In the genomic region with DNA sequence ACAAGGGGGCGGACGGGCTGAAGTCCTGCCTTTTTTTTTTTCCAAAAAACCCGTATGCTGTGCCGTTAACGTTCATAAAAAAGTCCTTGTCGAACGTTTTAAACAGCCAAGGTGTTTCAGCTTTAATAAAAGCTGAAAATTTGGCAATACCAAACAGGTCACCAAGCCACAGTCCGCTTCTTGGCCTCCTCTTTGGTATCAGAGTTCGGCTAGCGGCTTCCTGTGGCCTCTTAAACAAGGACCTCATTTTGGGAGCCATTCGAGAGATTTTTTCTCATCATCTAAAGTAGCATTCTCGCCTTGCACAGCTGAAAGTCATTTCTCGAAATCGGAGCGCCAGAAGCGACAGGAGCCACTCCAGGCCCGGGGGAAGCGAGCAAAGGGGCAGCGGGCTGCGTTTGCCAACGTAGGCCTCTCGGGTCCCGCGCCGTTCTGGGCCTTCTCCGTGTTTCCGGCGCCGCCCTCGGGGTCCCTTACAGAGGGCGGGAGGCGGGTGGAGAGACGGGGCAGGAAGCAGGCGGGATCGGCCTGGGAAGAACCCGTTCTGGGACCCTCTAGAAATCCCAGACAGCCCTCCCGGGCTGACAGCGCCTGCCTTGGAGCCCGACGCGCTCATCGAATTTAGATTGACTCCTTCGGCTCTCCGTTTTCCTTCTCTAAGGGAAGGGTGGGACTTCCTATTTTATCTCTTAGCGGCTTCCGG, we compare ENCODE assay signal across 8 cellular contexts. TPM values are rescaled to one million over a fixed set of nuclear protein-coding genes. Genes with fewer than 3 reads are reported as not detected.
A peak's percentile ranks its signal among the peaks of the same experiment; 100 is the strongest.
DNase-seq lines count a peak whose midpoint lies in the region; ATAC-seq and TF ChIP-seq lines count a peak whose summit lies in the region.

No MANE protein-coding gene starts in this region.

- 0 to 1% (median 0%) methylated on average over 46 of the region's 46 CpGs for WGBS in ovary, 3 donors
- WGBS in thyroid gland, 2 donors: 2 to 3% methylated on average over 32 to 45 of the region's 46 CpGs

- peaks cover 5% of the 10 kb centered on the region; the same call in 1 of the 2 replicates for H3K36me3 ChIP-seq in RWPE2 (ENCODE audit: low read depth)
- no peaks in the 10 kb centered on the region for H3K36me3 ChIP-seq in ovary
- peaks cover 0 to 3% of the 10 kb centered on the region in 2 donors for H3K36me3 ChIP-seq in thyroid gland

- H3K9me3 ChIP-seq in RWPE2 (ENCODE audit: severe bottlenecking): no peaks in the 10 kb centered on the region
- no peaks in the 10 kb centered on the region for H3K9me3 ChIP-seq in ovary
- no peaks in the 10 kb centered on the region for H3K9me3 ChIP-seq in thyroid gland

- no peaks in the 10 kb centered on the region for H3K27me3 ChIP-seq in RWPE2 (ENCODE audit: insufficient read depth, poor library complexity, severe bottlenecking)
- H3K27me3 ChIP-seq in ovary: no peaks in the 10 kb centered on the region
- H3K27me3 ChIP-seq in thyroid gland: no peaks in the 10 kb centered on the region

- ATAC-seq in GM19455 (IDR thresholded peaks at IDR 0.05; ENCODE audit: unreplicated experiment) (peak; percentile 39), RWPE2 (ENCODE audit: low read depth) (peak; percentile 63)

- peaks cover 7% of the 10 kb centered on the region for H3K4me1 ChIP-seq in RWPE2 (ENCODE audit: insufficient read depth, poor library complexity, severe bottlenecking)
- peaks cover 6% of the 10 kb centered on the region for H3K4me1 ChIP-seq in ovary (ENCODE audit: insufficient read depth)
- peaks cover 20 to 21% of the 10 kb centered on the region in 2 donors for H3K4me1 ChIP-seq in thyroid gland

- intact Hi-C loops in ovary (cut with DNase I): no loop called here
- intact Hi-C loops in thyroid gland (cut with DNase I): loop anchor here (10.0 kb wide), 1 partner anchor 102 kb away; a partner anchor contains a TSS

- TF ChIP-seq EP300 in ovary (IDR thresholded peaks at IDR 0.05): no peak

- H3K27ac ChIP-seq in RWPE2 (ENCODE audit: poor library complexity, severe bottlenecking): peak overlapping the region; percentile 80
- peak overlapping the region; percentile 92 to 98 for H3K27ac ChIP-seq in ovary
- H3K27ac ChIP-seq in thyroid gland: peak overlapping the region; percentile 96 to 99 (median 98)

- peak overlapping the region; percentile 88 for H3K4me3 ChIP-seq in RWPE2 (ENCODE audit: severe bottlenecking)
- H3K4me3 ChIP-seq in ovary: peak overlapping the region; percentile 94
- H3K4me3 ChIP-seq in thyroid gland (replicated peaks in 1 of 3): peak overlapping the region; percentile 77 to 88 (median 88)

- no peak for TF ChIP-seq POLR2A in ovary (IDR thresholded peaks at IDR 0.05)
- peak in 1 of 2 donors; percentile 49 for TF ChIP-seq POLR2A in thyroid gland (IDR thresholded peaks at IDR 0.05)

- TF ChIP-seq CTCF in RWPE2 (IDR thresholded peaks at IDR 0.05; ENCODE audit: poor library complexity, severe bottlenecking): no peak
- no peak for TF ChIP-seq CTCF in ovary (IDR thresholded peaks at IDR 0.05)
- no peak for TF ChIP-seq CTCF in thyroid gland (IDR thresholded peaks at IDR 0.05)

- peak; percentile 84 for DNase-seq in D341Med (ENCODE audit: low spot score)
- peak; percentile 60 for DNase-seq in HK-2 (ENCODE audit: unreplicated experiment)
- DNase-seq in RWPE2 (ENCODE audit: low spot score): peak; percentile 69
- peak; percentile 61 for DNase-seq in activated gamma-delta T cell treated with Interleukin-2 at 50 U/mL for 16 hours
- DNase-seq in germinal center (ENCODE audit: low spot score): peak; percentile 54
- DNase-seq in ovary: peak; percentile 64 to 81 (median 73)
- peak; percentile 68 for DNase-seq in thyroid gland

RNA-seq across cellular contexts. Expression of a gene that starts 0.6 kb away (rescaled TPM):
- total RNA-seq in ovary (10 to 100 TPM; 14.4 to 22.3 (median 19.7) TPM), thyroid gland (10 to 100 TPM; 20.2 to 40.0 (median 26.4) TPM)
- 1 to 10 TPM; 5.3 to 5.9 TPM for polyA plus RNA-seq in ovary

Comparison
In these comparisons a context has a peak if more than half of its experiments do, and no peak if none do; other contexts are left out.
1. Peak in every context shown above with its lines: DNase-seq, ATAC-seq, H3K4me3 ChIP-seq and H3K27ac ChIP-seq.